9 cellular contexts compared by ENCODE assay signal in genomic region chr12:98698603-98699463, GRCh38. TPM values are rescaled to one million over a fixed set of nuclear protein-coding genes. Genes with fewer than 3 reads are reported as not detected.
A peak's percentile ranks its signal among the peaks of the same experiment; 100 is the strongest.
DNase-seq lines count a peak whose midpoint lies in the region; ATAC-seq and TF ChIP-seq lines count a peak whose summit lies in the region.
"Had no signal": no experiment of that assay in that cellular context is flagged by ENCODE, and none has a peak within 500 bp of the region (broad histone marks: within the 10 kb centered on the region; RNA-seq: fewer than 3 reads in every experiment).

No MANE protein-coding gene starts in this region.

- H3K27ac Mint-ChIP-seq in CD8-positive, alpha-beta memory T cell, result peak overlapping the region in 5 of 8 donors; percentile 43 to 82 (median 52)
- H3K27ac Mint-ChIP-seq in naive B cell, result peak overlapping the region in 1 of 6 donors; percentile 52
- H3K27ac Mint-ChIP-seq: stimulated activated naive CD8-positive, alpha-beta T cell treated with anti-CD3 and anti-CD28 coated beads, Interleukin-15, Interleukin-2, amounts not matched to agents 100 ng/mL and 50 ng/mL, for 24 hours had no signal

- no peak overlapping the region for H3K4me3 Mint-ChIP-seq in CD8-positive, alpha-beta memory T cell
- no peak overlapping the region for H3K4me3 Mint-ChIP-seq in naive B cell
- H3K4me3 Mint-ChIP-seq: stimulated activated naive CD8-positive, alpha-beta T cell treated with anti-CD3 and anti-CD28 coated beads, Interleukin-15, Interleukin-2, amounts not matched to agents 100 ng/mL and 50 ng/mL, for 24 hours had no signal

- H3K27ac ChIP-seq in CD8-positive, alpha-beta memory T cell (ENCODE audit: low read depth, low read length), result no peak overlapping the region
- peak overlapping the region in 1 of 2 donors; percentile 30 for H3K27ac ChIP-seq in uterus

- no peak for TF ChIP-seq POLR2A in uterus (IDR thresholded peaks at IDR 0.05)

- no peaks in the 10 kb centered on the region for H3K27me3 Mint-ChIP-seq in CD8-positive, alpha-beta memory T cell
- no peaks in the 10 kb centered on the region for H3K27me3 Mint-ChIP-seq in naive B cell
- H3K27me3 Mint-ChIP-seq: stimulated activated naive CD8-positive, alpha-beta T cell treated with anti-CD3 and anti-CD28 coated beads, Interleukin-15, Interleukin-2, amounts not matched to agents 100 ng/mL and 50 ng/mL, for 24 hours had no signal

- H3K9me3 Mint-ChIP-seq in CD8-positive, alpha-beta memory T cell, result no peaks in the 10 kb centered on the region
- H3K9me3 Mint-ChIP-seq in naive B cell, result peaks cover 0 to 3% (median 0%) of the 10 kb centered on the region in 7 donors
- H3K9me3 Mint-ChIP-seq: stimulated activated naive CD8-positive, alpha-beta T cell treated with anti-CD3 and anti-CD28 coated beads, Interleukin-15, Interleukin-2, amounts not matched to agents 100 ng/mL and 50 ng/mL, for 24 hours had no signal

- no peaks in the 10 kb centered on the region for H3K9me3 ChIP-seq in CD8-positive, alpha-beta memory T cell (ENCODE audit: low read length)
- H3K9me3 ChIP-seq in uterus, result no peaks in the 10 kb centered on the region

- no peaks in the 10 kb centered on the region for H3K4me1 ChIP-seq in CD8-positive, alpha-beta memory T cell (ENCODE audit: insufficient read depth, low read length)
- H3K4me1 ChIP-seq in uterus, result no peaks in the 10 kb centered on the region

- H3K36me3 ChIP-seq in CD8-positive, alpha-beta memory T cell (ENCODE audit: insufficient read depth, low read length), result peaks cover 3% of the 10 kb centered on the region
- no peaks in the 10 kb centered on the region for H3K36me3 ChIP-seq in uterus

- peak; percentile 63 for TF ChIP-seq CTCF in epithelial cell of esophagus (IDR thresholded peaks at IDR 0.05; ENCODE audit: insufficient read depth, low read depth, low read length, missing control alignments)
- TF ChIP-seq CTCF in uterus (IDR thresholded peaks at IDR 0.05), result peak; percentile 44 to 52 (median 50)

- peaks cover 0 to 73% (median 3%) of the 10 kb centered on the region in 3 donors for H3K36me3 Mint-ChIP-seq in CD8-positive, alpha-beta memory T cell
- H3K36me3 Mint-ChIP-seq in naive B cell, result peaks cover 15 to 34% of the 10 kb centered on the region in 2 donors

- no peak overlapping the region for H3K4me3 ChIP-seq in CD8-positive, alpha-beta memory T cell (ENCODE audit: low read length)
- H3K4me3 ChIP-seq in epithelial cell of esophagus (ENCODE audit: low read length) (no peak overlapping the region), uterus (no peak overlapping the region)

- peaks cover 13 to 29% (median 17%) of the 10 kb centered on the region in 3 donors for H3K4me1 Mint-ChIP-seq in CD8-positive, alpha-beta memory T cell
- H3K4me1 Mint-ChIP-seq in naive B cell, result peaks cover 4 to 6% (median 6%) of the 10 kb centered on the region in 3 donors

- POLR2A ChIA-PET in CD8-positive, alpha-beta memory T cell (lab: Charles Lee), result no interaction called here

- ATAC-seq in GM18909 (IDR thresholded peaks at IDR 0.05; ENCODE audit: poor library complexity, unreplicated experiment) (peak; percentile 98), HG03097 (IDR thresholded peaks at IDR 0.05; ENCODE audit: low FRiP score, unreplicated experiment) (peak; percentile 93), naive B cell (ENCODE audit: low read depth in 2 of 2) (peak; percentile 32 to 52)

- H3K27me3 ChIP-seq in CD8-positive, alpha-beta memory T cell (ENCODE audit: insufficient read depth, low read length, poor library complexity, severe bottlenecking), result no peaks in the 10 kb centered on the region
- no peaks in the 10 kb centered on the region for H3K27me3 ChIP-seq in uterus

- intact Hi-C loops in uterus (cut with DNase I; ENCODE audit: low total_unique reads), result no loop called here

- DNase-seq in CD8-positive, alpha-beta memory T cell, result peak in 1 of 5 donors; percentile 14
- peak; percentile 25 for DNase-seq in NCI-H446 treated with DMSO at 0.1 percent for 48 hours (lab: John Stamatoyannopoulos, UW)
- peak; percentile 5 to 13 for DNase-seq in activated CD4-positive, alpha-beta T cell treated with anti-CD3 and anti-CD28 coated beads, Interleukin-2, amount 50 U/mL, for 24 hours (ENCODE audit: low read depth in 1 of 2, low spot score in 1 of 2)
- peak; percentile 59 for DNase-seq in epithelial cell of esophagus (ENCODE audit: low read depth)
- DNase-seq in naive B cell, result no peak
- DNase-seq in uterus, result peak; percentile 47 to 51

- CTCF ChIA-PET in CD8-positive, alpha-beta memory T cell (lab: Charles Lee), result no interaction called here

RNA-seq across cellular contexts. Expression of gene APAF1, which starts 53.7 kb away (rescaled TPM):
- 10 to 100 TPM; 13.9 to 14.6 TPM for total RNA-seq in CD8-positive, alpha-beta memory T cell
- polyA plus RNA-seq in CD8-positive, alpha-beta memory T cell, result 11.1 TPM
- 10 to 100 TPM in 1 of 6 donors, 1 to 10 TPM in 5; 5.8 to 13.9 (median 7.6) TPM for polyA plus RNA-seq in naive B cell (ENCODE audit: low read depth in 6 of 6)
- total RNA-seq in uterus, result 10 to 100 TPM in 3 of 4 donors, 1 to 10 TPM in 1; 4.6 to 57.8 (median 14.6) TPM

RNA-seq across cellular contexts. Expression of gene IKBIP, which starts 54.2 kb away (rescaled TPM):
- 10 to 100 TPM; 29.4 to 30.4 TPM for total RNA-seq in CD8-positive, alpha-beta memory T cell
- polyA plus RNA-seq in CD8-positive, alpha-beta memory T cell, result 9.4 TPM
- 10 to 100 TPM in 4 of 6 donors, 1 to 10 TPM in 2; 6.9 to 12.1 (median 10.2) TPM for polyA plus RNA-seq in naive B cell (ENCODE audit: low read depth in 6 of 6)
- total RNA-seq in uterus, result 10 to 100 TPM; 11.8 to 37.3 (median 18.0) TPM

Comparison
In these comparisons a context has a peak if more than half of its experiments do, and no peak if none do; other contexts are left out.
1. ATAC-seq: peak in every context shown above with its lines; median percentile 98 in GM18909; 93 in HG03097; 42 in naive B cell.